ENCODE assay signal across 23 cellular contexts in genomic region chr9:83434254-83434653, GRCh38.
DNase-seq lines count a peak whose midpoint lies in the region; ATAC-seq and TF ChIP-seq lines count a peak whose summit lies in the region.
"Had no signal": no experiment of that assay in that cellular context is flagged by ENCODE, and none has a peak within 500 bp of the region (broad histone marks: within the 10 kb centered on the region; RNA-seq: fewer than 3 reads in every experiment).

No MANE protein-coding gene starts in this region.

- ATAC-seq in GM19324 (IDR thresholded peaks at IDR 0.05; ENCODE audit: low FRiP score, unreplicated experiment) (no peak), GM21381 (IDR thresholded peaks at IDR 0.05; ENCODE audit: unreplicated experiment) (no peak)
- ATAC-seq: HCT116 had no signal

- H3K4me1 ChIP-seq in mucosa of rectum (ENCODE audit: control insufficient read depth in 2 of 2, insufficient read depth in 2 of 2, low read length in 2 of 2), result peaks cover 16 to 56% of the 10 kb centered on the region in 2 donors

- H3K36me3 ChIP-seq in mucosa of rectum (ENCODE audit: control insufficient read depth in 2 of 2, insufficient read depth in 2 of 2, low read length in 2 of 2), result no peaks in the 10 kb centered on the region

- H3K9ac ChIP-seq in mucosa of rectum (ENCODE audit: low read depth in 1 of 2, low read length in 2 of 2), result no peak overlapping the region
- H3K9ac ChIP-seq: KMS-11 had no signal

- no peaks in the 10 kb centered on the region for H3K9me3 ChIP-seq in mucosa of rectum (ENCODE audit: control insufficient read depth in 2 of 2, low read length in 2 of 2)

- H3K27me3 ChIP-seq in mucosa of rectum (ENCODE audit: control insufficient read depth in 2 of 2, insufficient read depth in 2 of 2, low read length in 2 of 2), result no peaks in the 10 kb centered on the region

- CTCF ChIA-PET in GM10248 (lab: Yijun Ruan, JAX), result interaction anchor here (1.0 kb wide), 1 partner anchor 14 kb away, joined by 3 read pairs; no protein-coding TSS in a partner anchor

- no peak for TF ChIP-seq CTCF in C4-2B (conservative IDR thresholded peaks at IDR 0.05)
- TF ChIP-seq CTCF in VCaP (conservative IDR thresholded peaks at IDR 0.05), result no peak
- no peak for TF ChIP-seq CTCF in GM10248 (IDR thresholded peaks at IDR 0.05; ENCODE audit: control extremely low read depth, extremely low read depth, low read depth, missing control alignments)

- H3K4me3 ChIP-seq in mucosa of rectum (ENCODE audit: low read length in 2 of 2), result no peak overlapping the region

- DNase-seq in GF-D8 (lab: John Stamatoyannopoulos, UW) (peak; percentile 21), GM10248 (ENCODE audit: extremely low spot score) (no peak)
- DNase-seq: CD4-positive, CD25-positive, alpha-beta regulatory T cell; DMS153; DND-41; NCI-H1092 treated with DMSO at 0.1 percent for 48 hours; NCI-H1436; NCI-H187; NCI-H2081 treated with DMSO at 0.1 percent for 48 hours; NCI-H2171; NCI-H226; NCI-H510A; NCI-H748 treated with DMSO at 0.1 percent for 48 hours; SHP77; T-helper 1 cell had no signal

- POLR2A ChIA-PET in GM10248 (lab: Yijun Ruan, JAX), result no interaction called here

- H3K27ac ChIP-seq in C4-2B (peak overlapping the region; percentile 7; the same call in 1 of the 2 replicates), VCaP (peak overlapping the region; percentile 97; the same call in 1 of the 2 replicates), mucosa of rectum (ENCODE audit: low read depth in 2 of 2, low read length in 2 of 2) (peak overlapping the region; percentile 44 to 50)
- H3K27ac ChIP-seq: KMS-11, RWPE1 had no signal

Comparison
In these comparisons a context has a peak if more than half of its experiments do, and no peak if none do; other contexts are left out.
1. H3K27ac ChIP-seq: peak in every context shown above with its lines; median percentile 97 in VCaP; 47 in mucosa of rectum; 7 in C4-2B.